ENCODE assay signal across 1 cellular context in genomic region chr1:70115315-70115714, GRCh38.
TF ChIP-seq lines count a peak whose summit lies in the region.

No MANE protein-coding gene starts in this region.

TF ChIP-seq in K562, 482 proteins besides CTCF, POLR2A, EP300 and RAD21 (continued from another document):
- TF ChIP-seq HEY1 (CRISPR knock-in tag; IDR thresholded peaks at IDR 0.05; ENCODE audit: borderline replicate concordance) (no peak), ARID1B (IDR thresholded peaks at IDR 0.05) (no peak), POLR2H (tag; IDR thresholded peaks at IDR 0.05; ENCODE audit: low read depth) (no peak), L3MBTL2 (IDR thresholded peaks at IDR 0.05) (no peak), U2AF1 (optimal IDR thresholded peaks at IDR 0.05; ENCODE audit: low read depth, low read length) (no peak), ZNF696 (CRISPR knock-in tag; conservative IDR thresholded peaks at IDR 0.05) (no peak), POLR2AphosphoS5 (IDR thresholded peaks at IDR 0.05; ENCODE audit: control insufficient read depth, insufficient read depth, low read depth, low read length) (no peak), MAFF (IDR thresholded peaks at IDR 0.05; ENCODE audit: low read length) (0 out of 2 replicates have a peak, but pooled peaks have one; percentile 5), MAFG (tag; conservative IDR thresholded peaks at IDR 0.05) (peak; percentile 31; the same call in 1 of the 2 replicates), GTF2A2 (tag; IDR thresholded peaks at IDR 0.05) (no peak), CEBPB (tag; IDR thresholded peaks at IDR 0.05) (peak; percentile 95), GTF2E2 (tag; IDR thresholded peaks at IDR 0.05) (no peak), VEZF1 (CRISPR knock-in tag; IDR thresholded peaks at IDR 0.05) (no peak), C11orf30 (IDR thresholded peaks at IDR 0.05; ENCODE audit: low read depth) (peak; percentile 55; the same call in 1 of the 2 replicates), RBM14 (IDR thresholded peaks at IDR 0.05; ENCODE audit: borderline replicate concordance, insufficient read depth, low read depth, low read length) (no peak), SMARCE1 (IDR thresholded peaks at IDR 0.05) (no peak), CEBPG (CRISPR knock-in tag; IDR thresholded peaks at IDR 0.05) (no peak), CEBPG (tag; conservative IDR thresholded peaks at IDR 0.05 in 1 of 2, IDR thresholded peaks at IDR 0.05 in 1 of 2) (peak; percentile 68 to 97), JUND (IDR thresholded peaks at IDR 0.05; ENCODE audit: borderline replicate concordance, low read depth, low read length) (no peak), JUND (tag; IDR thresholded peaks at IDR 0.05; ENCODE audit: borderline replicate concordance, low read depth, low read length) (no peak)
- TF ChIP-seq, protein P1, sequence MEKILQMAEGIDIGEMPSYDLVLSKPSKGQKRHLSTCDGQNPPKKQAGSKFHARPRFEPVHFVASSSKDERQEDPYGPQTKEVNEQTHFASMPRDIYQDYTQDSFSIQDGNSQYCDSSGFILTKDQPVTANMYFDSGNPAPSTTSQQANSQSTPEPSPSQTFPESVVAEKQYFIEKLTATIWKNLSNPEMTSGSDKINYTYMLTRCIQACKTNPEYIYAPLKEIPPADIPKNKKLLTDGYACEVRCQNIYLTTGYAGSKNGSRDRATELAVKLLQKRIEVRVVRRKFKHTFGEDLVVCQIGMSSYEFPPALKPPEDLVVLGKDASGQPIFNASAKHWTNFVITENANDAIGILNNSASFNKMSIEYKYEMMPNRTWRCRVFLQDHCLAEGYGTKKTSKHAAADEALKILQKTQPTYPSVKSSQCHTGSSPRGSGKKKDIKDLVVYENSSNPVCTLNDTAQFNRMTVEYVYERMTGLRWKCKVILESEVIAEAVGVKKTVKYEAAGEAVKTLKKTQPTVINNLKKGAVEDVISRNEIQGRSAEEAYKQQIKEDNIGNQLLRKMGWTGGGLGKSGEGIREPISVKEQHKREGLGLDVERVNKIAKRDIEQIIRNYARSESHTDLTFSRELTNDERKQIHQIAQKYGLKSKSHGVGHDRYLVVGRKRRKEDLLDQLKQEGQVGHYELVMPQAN (IDR thresholded peaks at IDR 0.05; ENCODE audit: borderline replicate concordance): no peak
- TF ChIP-seq, protein P2, sequence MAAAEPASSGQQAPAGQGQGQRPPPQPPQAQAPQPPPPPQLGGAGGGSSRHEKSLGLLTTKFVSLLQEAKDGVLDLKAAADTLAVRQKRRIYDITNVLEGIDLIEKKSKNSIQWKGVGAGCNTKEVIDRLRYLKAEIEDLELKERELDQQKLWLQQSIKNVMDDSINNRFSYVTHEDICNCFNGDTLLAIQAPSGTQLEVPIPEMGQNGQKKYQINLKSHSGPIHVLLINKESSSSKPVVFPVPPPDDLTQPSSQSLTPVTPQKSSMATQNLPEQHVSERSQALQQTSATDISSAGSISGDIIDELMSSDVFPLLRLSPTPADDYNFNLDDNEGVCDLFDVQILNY (CRISPR knock-in tag; IDR thresholded peaks at IDR 0.05): no peak
TF ChIP-seq in K562: peak in this region for 7.
